In genomic region chr6:44057931-44058616, GRCh38 we compare ENCODE assay signal across 11 cellular contexts.
A peak's percentile ranks its signal among the peaks of the same experiment; 100 is the strongest.
DNase-seq lines count a peak whose midpoint lies in the region; ATAC-seq and TF ChIP-seq lines count a peak whose summit lies in the region.
"Had no signal": no experiment of that assay in that cellular context is flagged by ENCODE, and none has a peak within 500 bp of the region (broad histone marks: within the 10 kb centered on the region; RNA-seq: fewer than 3 reads in every experiment).

No MANE protein-coding gene starts in this region.

- in situ Hi-C loops in Panc1 (cut with HindIII; ENCODE audit: low pct_unique_long_range_greater_than_20kb, low sequenced_read_pairs): no loop called here

- H3K9me3 ChIP-seq in Panc1 (ENCODE audit: control insufficient read depth, insufficient read depth, low read depth, low read length) (peaks cover 7% of the 10 kb centered on the region; the same call in 1 of the 2 replicates), esophagus (ENCODE audit: control insufficient read depth in 2 of 2, insufficient read depth in 1 of 2, low read depth in 1 of 2, low read length in 1 of 2) (no peaks in the 10 kb centered on the region), osteoblast (ENCODE audit: low read depth, low read length) (no peaks in the 10 kb centered on the region)

- peaks cover 82% of the 10 kb centered on the region for H3K4me1 ChIP-seq in ACC112 (ENCODE audit: control insufficient read depth, insufficient read depth, low read length, unreplicated experiment)
- H3K4me1 ChIP-seq in Panc1 (ENCODE audit: control insufficient read depth, insufficient read depth, low read length): peaks cover 27% of the 10 kb centered on the region
- peaks cover 7 to 28% of the 10 kb centered on the region in 2 donors for H3K4me1 ChIP-seq in esophagus (ENCODE audit: control insufficient read depth in 2 of 2, insufficient read depth in 2 of 2, low read length in 1 of 2)
- peaks cover 81% of the 10 kb centered on the region for H3K4me1 ChIP-seq in osteoblast (ENCODE audit: insufficient read depth, low read length)

- H3K4me3 ChIP-seq in ACC112 (ENCODE audit: low read depth, low read length): no peak overlapping the region
- no peak overlapping the region for H3K4me3 ChIP-seq in Panc1 (ENCODE audit: low read depth in 2 of 2, low read length in 2 of 2)
- no peak overlapping the region for H3K4me3 ChIP-seq in esophagus (ENCODE audit: low read depth in 1 of 2, low read length in 2 of 2)
- no peak overlapping the region for H3K4me3 ChIP-seq in osteoblast (ENCODE audit: insufficient read depth, low read length)

- no peak overlapping the region for H2AFZ ChIP-seq in ACC112 (ENCODE audit: low read length, unreplicated experiment)
- H2AFZ ChIP-seq in osteoblast (ENCODE audit: low read length): no peak overlapping the region

- H3K27me3 ChIP-seq in ACC112 (ENCODE audit: insufficient read depth, low read length): no peaks in the 10 kb centered on the region
- no peaks in the 10 kb centered on the region for H3K27me3 ChIP-seq in Panc1 (ENCODE audit: control insufficient read depth, insufficient read depth, low read length)
- H3K27me3 ChIP-seq in esophagus (ENCODE audit: control insufficient read depth in 1 of 2, insufficient read depth in 2 of 2, low read length in 2 of 2): no peaks in the 10 kb centered on the region
- H3K27me3 ChIP-seq in osteoblast (ENCODE audit: insufficient read depth, low read length): no peaks in the 10 kb centered on the region

- WGBS in esophagus, 2 donors: 58 to 76% methylated on average over 10 of the region's 10 CpGs

- no peaks in the 10 kb centered on the region for H4K20me1 ChIP-seq in osteoblast (ENCODE audit: insufficient read depth, low read length)

- CTCF ChIA-PET in Panc1 (lab: Charles Lee): no interaction called here

- peak overlapping the region; percentile 98 for H3K27ac ChIP-seq in ACC112 (ENCODE audit: low read depth, low read length)
- H3K27ac ChIP-seq in Panc1 (ENCODE audit: low read length): peak overlapping the region; percentile 83
- peak overlapping the region; percentile 79 to 86 for H3K27ac ChIP-seq in esophagus (ENCODE audit: low read depth in 2 of 2, low read length in 1 of 2)
- peak overlapping the region; percentile 99 for H3K27ac ChIP-seq in osteoblast (ENCODE audit: low read depth, low read length)

- DNase-seq in Panc1 (ENCODE audit: low read depth, low spot score) (no peak), osteoblast (ENCODE audit: insufficient read length, low spot score, missing footprints) (peak; percentile 82), NCI-H345 (lab: John Stamatoyannopoulos, UW) (no peak)
- DNase-seq: effector CD8-positive, alpha-beta T cell; NCI-H510A; stimulated activated CD4-positive, alpha-beta T cell treated with anti-CD3 and anti-CD28 coated beads, Interleukin-4, amount 100 ng/mL, for 1 hour had no signal

- POLR2A ChIA-PET in Panc1 (lab: Charles Lee): no interaction called here

- H3K36me3 ChIP-seq in ACC112 (ENCODE audit: insufficient read depth, low read length) (no peaks in the 10 kb centered on the region), Panc1 (ENCODE audit: control insufficient read depth, insufficient read depth, low read length) (no peaks in the 10 kb centered on the region), esophagus (ENCODE audit: control insufficient read depth in 2 of 2, insufficient read depth in 2 of 2, low read length in 1 of 2) (no peaks in the 10 kb centered on the region), osteoblast (ENCODE audit: insufficient read depth, low read length) (no peaks in the 10 kb centered on the region)

- ATAC-seq in Panc1: no peak
- ATAC-seq in GM21723 (IDR thresholded peaks at IDR 0.05; ENCODE audit: unreplicated experiment): no peak
- no peak for ATAC-seq in HG03095 (IDR thresholded peaks at IDR 0.05; ENCODE audit: unreplicated experiment)
- no peak for ATAC-seq in HG03196 (IDR thresholded peaks at IDR 0.05; ENCODE audit: unreplicated experiment)

- H3K79me2 ChIP-seq in ACC112 (ENCODE audit: control insufficient read depth, insufficient read depth, low read length, unreplicated experiment) (no peaks in the 10 kb centered on the region), osteoblast (ENCODE audit: insufficient read depth, low read length) (no peaks in the 10 kb centered on the region)

- BruUV-seq in Panc1 (replicated peaks; lab: Mats Ljungman, UMichigan): no TSS peak

- peak overlapping the region; percentile 51 for H3K4me2 ChIP-seq in osteoblast (ENCODE audit: insufficient read depth, low read length)

- no peak for TF ChIP-seq CTCF in Panc1 (IDR thresholded peaks at IDR 0.05)
- no peak for TF ChIP-seq CTCF in osteoblast (IDR thresholded peaks at IDR 0.05; ENCODE audit: extremely low read depth, low read depth, low read length)

- intact Hi-C loops in Panc1 (cut with micrococcal nuclease; ENCODE audit: unreplicated experiment): no loop called here
